9 cellular contexts compared by ENCODE assay signal in the genomic region with DNA sequence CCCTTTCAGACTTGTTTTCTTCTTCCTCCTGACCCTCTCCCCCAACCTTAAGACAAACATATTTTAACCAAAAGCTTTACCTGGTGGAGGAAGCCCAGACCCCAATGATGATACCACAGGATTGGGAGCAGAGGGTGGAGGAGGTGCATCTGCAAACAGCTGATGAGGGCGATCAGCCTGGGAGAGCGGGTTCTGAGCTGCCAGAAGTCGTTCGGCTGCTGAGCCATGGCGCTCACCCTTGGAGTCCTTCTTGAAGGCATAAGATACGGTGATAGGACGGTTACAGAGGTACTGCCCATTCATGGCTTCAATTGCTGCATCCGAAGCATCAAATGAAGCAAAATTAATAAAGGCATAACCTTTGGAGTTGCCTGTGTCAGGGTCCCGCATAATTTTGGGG. TPM values are rescaled to one million over a fixed set of nuclear protein-coding genes. Genes with fewer than 3 reads are reported as not detected.
DNase-seq lines count a peak whose midpoint lies in the region; ATAC-seq and TF ChIP-seq lines count a peak whose summit lies in the region.
"Had no signal": no experiment of that assay in that cellular context is flagged by ENCODE, and none has a peak within 500 bp of the region (broad histone marks: within the 10 kb centered on the region; RNA-seq: fewer than 3 reads in every experiment).

No MANE protein-coding gene starts in this region.

- H3K9me3 ChIP-seq in CD4-positive, alpha-beta T cell (ENCODE audit: control insufficient read depth, low read length): no peaks in the 10 kb centered on the region
- no peaks in the 10 kb centered on the region for H3K9me3 ChIP-seq in neural progenitor cell (ENCODE audit: low read depth)
- H3K9me3 ChIP-seq in neuronal stem cell (replicated peaks in 1 of 2; ENCODE audit: control insufficient read depth in 2 of 2, insufficient read depth in 1 of 2, low read depth in 1 of 2, low read length in 2 of 2): no peaks in the 10 kb centered on the region

- H3K18ac ChIP-seq in neuronal stem cell (ENCODE audit: low read length): no peak overlapping the region

- H2AFZ ChIP-seq in neural progenitor cell (replicated peaks) (no peak overlapping the region), neuronal stem cell (ENCODE audit: low read length) (no peak overlapping the region)

- H3K4me1 Mint-ChIP-seq in CD4-positive, alpha-beta T cell (ENCODE audit: low read depth): peaks cover 47% of the 10 kb centered on the region
- peaks cover 24% of the 10 kb centered on the region for H3K4me1 Mint-ChIP-seq in neural progenitor cell

- peaks cover 69% of the 10 kb centered on the region for H3K36me3 Mint-ChIP-seq in CD4-positive, alpha-beta T cell (ENCODE audit: low read depth)
- peaks cover 33% of the 10 kb centered on the region for H3K36me3 Mint-ChIP-seq in neural progenitor cell

- no CpG with 5 or more reads among the region's 9 CpGs for WGBS in neuronal stem cell (ENCODE audit: extremely low coverage in 2 of 2, insufficient read length in 2 of 2, insufficient replicate concordance in 1 of 2), 2 donors

- H4K20me1 ChIP-seq in neural progenitor cell (ENCODE audit: low read depth): peaks cover 17% of the 10 kb centered on the region

- H2BK15ac ChIP-seq in neuronal stem cell (ENCODE audit: low read length): no peak overlapping the region

- H2BK5ac ChIP-seq in neuronal stem cell (ENCODE audit: low read length): no peak overlapping the region

- no peak overlapping the region for H3K4ac ChIP-seq in neuronal stem cell (ENCODE audit: low read length)

- peaks cover 5% of the 10 kb centered on the region for H3K79me1 ChIP-seq in neuronal stem cell (ENCODE audit: low read depth, low read length)

- H3K9me3 Mint-ChIP-seq in CD4-positive, alpha-beta T cell: no peaks in the 10 kb centered on the region
- H3K9me3 Mint-ChIP-seq in neural progenitor cell: no peaks in the 10 kb centered on the region

- CTCF ChIA-PET in CD4-positive, alpha-beta T cell (lab: Charles Lee): no interaction called here

- H3K4me1 ChIP-seq in neural progenitor cell (peaks cover 15% of the 10 kb centered on the region), neuronal stem cell (ENCODE audit: control insufficient read depth in 2 of 2, insufficient read depth in 1 of 2, low read depth in 1 of 2, low read length in 2 of 2) (peaks cover 8% of the 10 kb centered on the region in 2 donors)

- no peak overlapping the region for H2BK120ac ChIP-seq in neuronal stem cell (ENCODE audit: low read depth, low read length)

- H3K23ac ChIP-seq in neuronal stem cell (ENCODE audit: low read depth, low read length, poor library complexity): no peak overlapping the region

- intact Hi-C loops in CD4-positive, alpha-beta T cell (cut with DNase I, micrococcal nuclease): loop anchor here (2.0 kb wide), 2 partner anchors 27 to 37 kb away; partner anchors contain the start of gene BOLA1 (in 1 of the 2)
- intact Hi-C loops in dorsolateral prefrontal cortex (cut with DNase I): no loop called here

- H2AK5ac ChIP-seq in neuronal stem cell (ENCODE audit: low read depth, low read length): no peak overlapping the region

- ATAC-seq in CD4-positive, alpha-beta T cell (ENCODE audit: poor library complexity): no peak

- no peak overlapping the region for H4K91ac ChIP-seq in neuronal stem cell (ENCODE audit: low read depth, low read length, poor library complexity)

- H3K36me3 ChIP-seq in neural progenitor cell (peaks cover 18% of the 10 kb centered on the region), neuronal stem cell (replicated peaks in 1 of 2; ENCODE audit: control insufficient read depth in 2 of 2, insufficient read depth in 2 of 2, low read length in 2 of 2) (peaks cover 27 to 53% of the 10 kb centered on the region in 2 donors)

- H3K14ac ChIP-seq in neuronal stem cell (ENCODE audit: low read length): no peak overlapping the region

- POLR2A ChIA-PET in CD4-positive, alpha-beta T cell (lab: Charles Lee): interaction anchor here (1.0 kb wide), 1 partner anchor 39 kb away, joined by 4 read pairs; a partner anchor contains a TSS

- H3K4me3 ChIP-seq in LNCaP clone FGC (ENCODE audit: low read depth, low read length): peak overlapping the region; percentile 98
- H3K4me3 ChIP-seq in dorsolateral prefrontal cortex: peak overlapping the region in 41 of 59 donors; percentile 2 to 100 (median 89)
- peak overlapping the region; percentile 93 for H3K4me3 ChIP-seq in neural progenitor cell
- H3K4me3 ChIP-seq in neuronal stem cell (ENCODE audit: low read length in 2 of 2): peak overlapping the region in 1 of 2 donors; percentile 88

- H2BK12ac ChIP-seq in neuronal stem cell (ENCODE audit: low read length): no peak overlapping the region

- H3K27me3 Mint-ChIP-seq in CD4-positive, alpha-beta T cell: peaks cover 2% of the 10 kb centered on the region
- peaks cover 2% of the 10 kb centered on the region for H3K27me3 Mint-ChIP-seq in neural progenitor cell (ENCODE audit: insufficient read depth, low read depth)

- no peak overlapping the region for H3K27ac Mint-ChIP-seq in CD4-positive, alpha-beta T cell
- no peak overlapping the region for H3K27ac Mint-ChIP-seq in neural progenitor cell

- H3K9ac ChIP-seq in neural progenitor cell: no peak overlapping the region
- no peak overlapping the region for H3K9ac ChIP-seq in neuronal stem cell (ENCODE audit: low read depth, low read length, poor library complexity)

- no peak overlapping the region for H3K27ac ChIP-seq in CD4-positive, alpha-beta T cell (ENCODE audit: low read depth, low read length)
- no peak overlapping the region for H3K27ac ChIP-seq in dorsolateral prefrontal cortex
- no peak overlapping the region for H3K27ac ChIP-seq in neural progenitor cell
- H3K27ac ChIP-seq in neuronal stem cell (replicated peaks; ENCODE audit: low read length): no peak overlapping the region

- H3F3A ChIP-seq in neural progenitor cell (ENCODE audit: low read depth): peaks cover 18% of the 10 kb centered on the region

- DNase-seq in CD4-positive, alpha-beta T cell: no peak
- DNase-seq in LNCaP clone FGC (ENCODE audit: low read depth) (no peak), dorsolateral prefrontal cortex (no peak), neural progenitor cell (ENCODE audit: low spot score) (no peak), neuronal stem cell (ENCODE audit: low spot score) (no peak), GM19240 (ENCODE audit: insufficient read length, low spot score) (no peak), putamen (ENCODE audit: low spot score) (no peak), iPS-NIHi11 (ENCODE audit: low spot score) (no peak)
- DNase-seq: stimulated activated CD4-positive, alpha-beta T cell treated with anti-CD3 and anti-CD28 coated beads, Interleukin-2, amount 100 ng/mL, for 48 hours had no signal

- TF ChIP-seq CTCF in CD4-positive, alpha-beta T cell (IDR thresholded peaks at IDR 0.05): no peak
- TF ChIP-seq CTCF in LNCaP clone FGC (IDR thresholded peaks at IDR 0.05; ENCODE audit: control insufficient read depth, extremely low read depth, insufficient read depth) (no peak), dorsolateral prefrontal cortex (IDR thresholded peaks at IDR 0.05 in 54 of 56, conservative IDR thresholded peaks at IDR 0.05 in 2 of 56; ENCODE audit: low read depth in 1 of 56, partially characterized antibody in 56 of 56) (no peak), neural progenitor cell (IDR thresholded peaks at IDR 0.05) (no peak)

- H4K8ac ChIP-seq in neuronal stem cell (ENCODE audit: low read depth, low read length): no peak overlapping the region

- H3K4me2 ChIP-seq in neural progenitor cell (peak overlapping the region; percentile 90), neuronal stem cell (ENCODE audit: insufficient read depth, low read length, poor library complexity, severe bottlenecking) (no peak overlapping the region)

- peak overlapping the region; percentile 98 for H3K4me3 Mint-ChIP-seq in CD4-positive, alpha-beta T cell
- H3K4me3 Mint-ChIP-seq in neural progenitor cell: peak overlapping the region; percentile 97

- peaks cover 35% of the 10 kb centered on the region for H3K79me2 ChIP-seq in neural progenitor cell (ENCODE audit: low read depth)

- H3K27me3 ChIP-seq in CD4-positive, alpha-beta T cell (ENCODE audit: control insufficient read depth, insufficient read depth, low read length): no peaks in the 10 kb centered on the region
- H3K27me3 ChIP-seq in dorsolateral prefrontal cortex (no peaks in the 10 kb centered on the region), neural progenitor cell (no peaks in the 10 kb centered on the region), neuronal stem cell (ENCODE audit: control insufficient read depth in 3 of 3, insufficient read depth in 3 of 3, low read depth in 1 of 3, low read length in 3 of 3) (no peaks in the 10 kb centered on the region)

RNA-seq across cellular contexts. Expression of gene SF3B4, which starts 1.3 kb away (rescaled TPM):
- 10 to 100 TPM; 38.0 to 38.6 TPM for total RNA-seq in CD4-positive, alpha-beta T cell
- total RNA-seq in dorsolateral prefrontal cortex (10 to 100 TPM; 17.5 to 36.2 (median 25.7) TPM), neural progenitor cell (ENCODE audit: low replicate concordance) (26.1 and 26.4 TPM in 2 replicates)
- 62.5 TPM for polyA plus RNA-seq in neuronal stem cell (2013, experiment 1 of 2)
- 63.2 TPM for polyA plus RNA-seq in neuronal stem cell (2013, experiment 2 of 2)

RNA-seq across cellular contexts. Expression of gene SV2A, which starts 8.7 kb away (rescaled TPM):
- total RNA-seq in CD4-positive, alpha-beta T cell: 1 to 10 TPM; 2.5 to 2.9 TPM
- 100 to 1,000 TPM in 113 of 120 experiments, 10 to 100 TPM in 7; 78.3 to 287 (median 196) TPM for total RNA-seq in dorsolateral prefrontal cortex
- total RNA-seq in neural progenitor cell (ENCODE audit: low replicate concordance): 31.6 and 47.1 TPM in 2 replicates
- polyA plus RNA-seq in neuronal stem cell (2013, experiment 1 of 2): 34.2 TPM
- 35.2 TPM for polyA plus RNA-seq in neuronal stem cell (2013, experiment 2 of 2)

RNA-seq across cellular contexts. Expression of gene MTMR11, which starts 10.4 kb away (rescaled TPM):
- total RNA-seq in CD4-positive, alpha-beta T cell: under 1 TPM; 0.49 to 0.70 TPM
- total RNA-seq in dorsolateral prefrontal cortex (10 to 100 TPM in 106 of 120 experiments, 1 to 10 TPM in 14; 5.4 to 32.3 (median 13.3) TPM), neural progenitor cell (ENCODE audit: low replicate concordance) (3.8 and 11.3 TPM in 2 replicates)
- polyA plus RNA-seq in neuronal stem cell (2013, experiment 1 of 2): 2.4 TPM
- 1.9 TPM for polyA plus RNA-seq in neuronal stem cell (2013, experiment 2 of 2)

RNA-seq across cellular contexts. Expression of gene BOLA1, which starts 26.9 kb away (rescaled TPM):
- total RNA-seq in CD4-positive, alpha-beta T cell: 1 to 10 TPM; 4.6 to 6.4 TPM
- total RNA-seq in dorsolateral prefrontal cortex (10 to 100 TPM; 10.4 to 23.1 (median 15.9) TPM), neural progenitor cell (ENCODE audit: low replicate concordance) (2.4 and 13.7 TPM in 2 replicates)
- polyA plus RNA-seq in neuronal stem cell (2013, experiment 1 of 2): 9.8 TPM
- polyA plus RNA-seq in neuronal stem cell (2013, experiment 2 of 2): 9.9 TPM

Comparison
In these comparisons a context has a peak if more than half of its experiments do, and no peak if none do; other contexts are left out.
1. intact Hi-C loops: an anchor here in CD4-positive, alpha-beta T cell (2.0 kb wide); none called in dorsolateral prefrontal cortex.